Comparison of ENCODE assay signal across 8 cellular contexts in the genomic region with DNA sequence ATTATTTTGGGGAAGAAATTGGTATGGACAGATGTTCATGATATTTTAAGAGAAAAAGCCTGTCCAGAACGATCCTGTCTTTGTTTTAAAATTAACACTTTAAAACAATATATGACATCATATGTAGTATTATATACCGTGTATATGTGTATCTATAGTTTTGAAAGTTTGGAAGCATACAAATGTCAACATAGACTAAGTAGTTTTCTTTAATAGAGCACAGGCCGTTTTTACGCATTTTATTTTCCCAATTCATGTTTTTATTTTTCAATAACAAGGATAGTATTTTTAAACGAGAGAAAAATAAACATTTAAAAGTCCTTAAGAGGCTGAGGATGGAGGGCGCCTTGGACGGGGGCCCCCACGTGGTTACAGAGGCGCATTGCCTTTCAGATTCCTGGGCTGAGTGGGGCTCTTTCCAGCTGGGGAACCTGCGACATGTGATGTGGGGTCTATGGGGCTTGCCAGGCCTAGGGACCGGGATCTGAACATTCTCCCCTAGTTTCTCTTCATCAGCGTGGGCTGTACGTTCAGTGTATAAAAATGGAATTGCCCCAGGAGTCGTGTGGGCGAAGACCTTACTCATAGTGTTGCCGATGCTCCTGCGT.
A peak's percentile ranks its signal among the peaks of the same experiment; 100 is the strongest.
DNase-seq lines count a peak whose midpoint lies in the region; ATAC-seq, FAIRE-seq and TF ChIP-seq lines count a peak whose summit lies in the region.

No MANE protein-coding gene starts in this region.

- peak overlapping the region; percentile 83 for H3K4me3 ChIP-seq in hepatocyte
- peak overlapping the region; percentile 96 for H3K4me3 ChIP-seq in rectal smooth muscle tissue (ENCODE audit: low read length)

- H3K4me2 ChIP-seq in hepatocyte, result peak overlapping the region; percentile 87

- H3K9me2 ChIP-seq in hepatocyte (replicated peaks; ENCODE audit: insufficient read depth), result no peaks in the 10 kb centered on the region

- peak overlapping the region; percentile 97 for H2AFZ ChIP-seq in hepatocyte

- H3K9ac ChIP-seq in rectal smooth muscle tissue (ENCODE audit: low read length), result no peak overlapping the region

- WGBS in hepatocyte (ENCODE audit: low lambda C conversion rate, missing lambda C conversion rate), result 37% methylated on average over 17 of the region's 17 CpGs

- peaks cover 27% of the 10 kb centered on the region for H3K79me2 ChIP-seq in hepatocyte

- no peaks in the 10 kb centered on the region for H3K36me3 ChIP-seq in hepatocyte (replicated peaks; ENCODE audit: insufficient read depth, low read depth)
- peaks cover 2% of the 10 kb centered on the region for H3K36me3 ChIP-seq in rectal smooth muscle tissue (ENCODE audit: control insufficient read depth, insufficient read depth, low read length)

- DNase-seq in HTR-8/SVneo (ENCODE audit: insufficient read length, low spot score) (peak; percentile 19), SW480 (ENCODE audit: low spot score) (peak; percentile 52), hepatocyte (ENCODE audit: low spot score) (peak; percentile 72)

- H4K20me1 ChIP-seq in hepatocyte (ENCODE audit: insufficient read depth, poor library complexity, severe bottlenecking), result peaks cover 22% of the 10 kb centered on the region

- FAIRE-seq in G401.6 (lab: Jason Lieb, UNC) (peak; percentile 72), HTR-8/SVneo (lab: Jason Lieb, UNC) (no peak)

- H3K27ac ChIP-seq in angular gyrus (ENCODE audit: low read depth, low read length) (peak overlapping the region; percentile 44), hepatocyte (peak overlapping the region; percentile 88), rectal smooth muscle tissue (ENCODE audit: low read depth, low read length) (peak overlapping the region; percentile 93)

- H3K9me3 ChIP-seq in hepatocyte (ENCODE audit: low read depth), result no peaks in the 10 kb centered on the region

- H3K4me1 ChIP-seq in hepatocyte (ENCODE audit: insufficient read depth) (peaks cover 13% of the 10 kb centered on the region), rectal smooth muscle tissue (ENCODE audit: control insufficient read depth, insufficient read depth, low read length) (peaks cover 12% of the 10 kb centered on the region)

- H3K27me3 ChIP-seq in hepatocyte (peaks cover 3% of the 10 kb centered on the region), rectal smooth muscle tissue (ENCODE audit: control insufficient read depth, insufficient read depth, low read length) (no peaks in the 10 kb centered on the region)

- peak; percentile 57 for TF ChIP-seq CTCF in hepatocyte (IDR thresholded peaks at IDR 0.05; ENCODE audit: poor library complexity)

- no peak for ATAC-seq in HG02763 (IDR thresholded peaks at IDR 0.05; ENCODE audit: unreplicated experiment)
- ATAC-seq in GM18873 (IDR thresholded peaks at IDR 0.05; ENCODE audit: low FRiP score, unreplicated experiment), result no peak

Comparison
In these comparisons a context has a peak if more than half of its experiments do, and no peak if none do; other contexts are left out.
1. DNase-seq: peak in every context shown above with its lines; median percentile 72 in hepatocyte; 52 in SW480; 19 in HTR-8/SVneo.